ENCODE assay signal across 8 cellular contexts in genomic region chr19:1811942-1812425, GRCh38. TPM values are rescaled to one million over a fixed set of nuclear protein-coding genes. Genes with fewer than 3 reads are reported as not detected.
A peak's percentile ranks its signal among the peaks of the same experiment; 100 is the strongest.
DNase-seq lines count a peak whose midpoint lies in the region; ATAC-seq and TF ChIP-seq lines count a peak whose summit lies in the region.

ATP8B3 (minus strand) TSS chr19:1812276; CDS start chr19:1811736, 540 bp downstream.

- TF ChIP-seq CTCF in CD14-positive monocyte (IDR thresholded peaks at IDR 0.05) (peak; percentile 19), brain (conservative IDR thresholded peaks at IDR 0.05) (no peak), upper lobe of left lung (IDR thresholded peaks at IDR 0.05) (peak in 2 of 6 experiments; percentile 4 to 31)

- peaks cover 11 to 26% (median 21%) of the 10 kb centered on the region in 4 donors for H3K36me3 ChIP-seq in upper lobe of left lung

- DNase-seq in CD14-positive monocyte (ENCODE audit: low spot score) (no peak), memory B cell (ENCODE audit: low spot score in 2 of 2) (no peak), upper lobe of left lung (peak in 1 of 2 donors; percentile 96), amniotic stem cell (lab: John Stamatoyannopoulos, UW) (no peak), NCI-H748 treated with DMSO at 0.1 percent for 48 hours (lab: John Stamatoyannopoulos, UW) (no peak)
- DNase-seq in Jurkat, Clone E6-1 (ENCODE audit: low read depth, low spot score), result no peak

- H3K4me3 Mint-ChIP-seq in CD14-positive monocyte, result peak within 1 kb of the TSS; percentile 97 to 98
- peak within 1 kb of the TSS; percentile 86 to 95 (median 91) for H3K4me3 Mint-ChIP-seq in brain
- peak within 1 kb of the TSS; percentile 96 for H3K4me3 Mint-ChIP-seq in memory B cell

- H3K27ac ChIP-seq in upper lobe of left lung, result peak within 1 kb of the TSS; percentile 66 to 88 (median 76)

- H3K4me1 ChIP-seq in upper lobe of left lung, result peaks cover 12 to 21% (median 18%) of the 10 kb centered on the region in 4 donors

- WGBS in upper lobe of left lung, 2 donors, result 0 to 10% methylated on average over 2 to 5 of the region's 48 CpGs

- peaks cover 18 to 34% of the 10 kb centered on the region in 2 donors for H3K36me3 Mint-ChIP-seq in CD14-positive monocyte
- H3K36me3 Mint-ChIP-seq in brain, result no peaks in the 10 kb centered on the region
- H3K36me3 Mint-ChIP-seq in memory B cell, result peaks cover 6% of the 10 kb centered on the region

- H3K9me3 Mint-ChIP-seq in CD14-positive monocyte (no peaks in the 10 kb centered on the region), brain (peaks cover 0 to 8% (median 0%) of the 10 kb centered on the region in 5 experiments), memory B cell (no peaks in the 10 kb centered on the region)

- no peaks in the 10 kb centered on the region for H3K9me3 ChIP-seq in upper lobe of left lung

- H3K4me1 Mint-ChIP-seq in CD14-positive monocyte (peaks cover 16% of the 10 kb centered on the region), brain (peaks cover 9% of the 10 kb centered on the region), memory B cell (peaks cover 13% of the 10 kb centered on the region)

- H3K4me3 ChIP-seq in Jurkat, Clone E6-1 (ENCODE audit: low read length), result peak within 1 kb of the TSS; percentile 77
- H3K4me3 ChIP-seq in upper lobe of left lung, result peak within 1 kb of the TSS; percentile 34 to 60 (median 54)

- intact Hi-C loops in CD14-positive monocyte (cut with micrococcal nuclease), result loop anchor here in 1 of 2 donors (5.0 kb wide), 1 partner anchor 245 kb away; the partner anchor contains the start of gene MEX3D

- H3K27ac Mint-ChIP-seq in CD14-positive monocyte (peak within 1 kb of the TSS; percentile 94 to 99 (median 98)), brain (peak within 1 kb of the TSS; percentile 69 to 96 (median 93)), memory B cell (peak within 1 kb of the TSS; percentile 74)

- ATAC-seq in GM19324 (IDR thresholded peaks at IDR 0.05; ENCODE audit: low FRiP score, unreplicated experiment) (peak; percentile 14), memory B cell (ENCODE audit: low read depth) (peak; percentile 2), upper lobe of left lung (ENCODE audit: low FRiP score in 2 of 2) (peak; percentile 0 to 94)

- TF ChIP-seq EP300 in upper lobe of left lung (IDR thresholded peaks at IDR 0.05), result no peak

- no peak for TF ChIP-seq POLR2A in upper lobe of left lung (IDR thresholded peaks at IDR 0.05)

- H3K27me3 ChIP-seq in upper lobe of left lung, result no peaks in the 10 kb centered on the region

- H3K27me3 Mint-ChIP-seq in CD14-positive monocyte (ENCODE audit: low read depth in 3 of 3), result no peaks in the 10 kb centered on the region
- H3K27me3 Mint-ChIP-seq in brain, result no peaks in the 10 kb centered on the region
- H3K27me3 Mint-ChIP-seq in memory B cell, result no peaks in the 10 kb centered on the region

RNA-seq across cellular contexts. Expression of gene ATP8B3, which starts in this region (rescaled TPM):
- 1 to 10 TPM; 1.6 to 1.8 TPM for polyA plus RNA-seq in CD14-positive monocyte
- 19.0 TPM for polyA plus RNA-seq in Jurkat, Clone E6-1 (2012; ENCODE audit: insufficient read depth, insufficient read length)
- 0.19 TPM for polyA plus RNA-seq in brain (ENCODE audit: insufficient read depth, low read depth, low replicate concordance)
- total RNA-seq in upper lobe of left lung, result 1 to 10 TPM in 3 of 6 donors, under 1 TPM in 3; under 0.01 to 6.2 (median 1.1) TPM
